Comparison of ENCODE assay signal across 8 cellular contexts in the genomic region with DNA sequence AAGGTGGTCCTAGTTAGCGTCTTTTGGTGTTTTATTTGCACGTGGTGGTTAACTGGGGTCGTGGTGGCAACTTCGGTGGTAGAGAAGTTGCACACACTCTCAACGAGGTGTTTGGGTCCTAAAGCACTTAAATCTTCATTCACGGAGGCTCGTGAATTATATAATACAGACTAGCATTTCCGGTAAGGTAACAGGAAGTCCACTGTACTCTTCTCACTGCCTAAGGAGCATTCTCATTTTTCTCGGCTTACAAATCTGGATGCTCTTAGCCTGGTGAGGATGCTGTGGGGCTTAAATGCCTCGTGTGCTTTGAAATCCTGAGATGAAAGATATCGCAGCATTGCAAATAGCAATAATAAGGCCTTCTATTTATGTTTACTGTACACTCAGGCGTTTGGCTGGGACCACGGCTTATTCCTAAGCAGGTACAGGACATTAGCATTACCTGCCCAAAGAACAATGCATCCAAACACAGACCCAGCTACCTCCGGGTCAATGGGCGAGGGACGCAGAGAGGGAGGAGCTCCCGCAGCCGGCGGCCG. TPM values are rescaled to one million over a fixed set of nuclear protein-coding genes. Genes with fewer than 3 reads are reported as not detected.
A peak's percentile ranks its signal among the peaks of the same experiment; 100 is the strongest.
DNase-seq lines count a peak whose midpoint lies in the region; ATAC-seq and TF ChIP-seq lines count a peak whose summit lies in the region.

No MANE protein-coding gene starts in this region.

- peak overlapping the region; percentile 59 to 94 (median 92) for H3K27ac Mint-ChIP-seq in brain

- peaks cover 41% of the 10 kb centered on the region for H3K36me3 Mint-ChIP-seq in brain

- peak overlapping the region; percentile 90 for H3K4me3 ChIP-seq in suprapubic skin

- 1% methylated on average over 20 of the region's 20 CpGs for WGBS in suprapubic skin

- peak overlapping the region; percentile 90 to 94 (median 92) for H3K4me3 Mint-ChIP-seq in brain

- peaks cover 44% of the 10 kb centered on the region for H3K4me1 ChIP-seq in suprapubic skin

- peak; percentile 14 for ATAC-seq in GM21526 (IDR thresholded peaks at IDR 0.05; ENCODE audit: low FRiP score, unreplicated experiment)

- no peaks in the 10 kb centered on the region for H3K9me3 ChIP-seq in suprapubic skin

- H3K27ac ChIP-seq in suprapubic skin, result peak overlapping the region; percentile 96

- DNase-seq in COLO829 (ENCODE audit: low spot score) (peak; percentile 13), NCI-H774 (lab: John Stamatoyannopoulos, UW) (peak; percentile 36), kidney tubule cell (ENCODE audit: low spot score) (peak; percentile 53), suprapubic skin (ENCODE audit: low spot score in 2 of 2) (no peak)
- DNase-seq in stimulated activated CD8-positive, alpha-beta memory T cell treated with anti-CD3 and anti-CD28 coated beads, Interleukin-4, amount 100 ng/mL, for 48 hours, result no peak
- no peak for DNase-seq in stimulated activated CD4-positive, alpha-beta T cell treated with anti-CD3 and anti-CD28 coated beads, Interleukin-2, amount 100 ng/mL, for 24 hours

- no peak for TF ChIP-seq POLR2A in suprapubic skin (IDR thresholded peaks at IDR 0.05)

- no peak for TF ChIP-seq EP300 in suprapubic skin (IDR thresholded peaks at IDR 0.05)

- no peak for TF ChIP-seq CTCF in brain (conservative IDR thresholded peaks at IDR 0.05)
- no peak for TF ChIP-seq CTCF in suprapubic skin (IDR thresholded peaks at IDR 0.05)

- H3K27me3 ChIP-seq in suprapubic skin, result no peaks in the 10 kb centered on the region

- peaks cover 54% of the 10 kb centered on the region for H3K4me1 Mint-ChIP-seq in brain

- no peaks in the 10 kb centered on the region for H3K9me3 Mint-ChIP-seq in brain

- no peaks in the 10 kb centered on the region for H3K27me3 Mint-ChIP-seq in brain

- peaks cover 26% of the 10 kb centered on the region for H3K36me3 ChIP-seq in suprapubic skin

RNA-seq across cellular contexts. Expression of a gene that starts 1.0 kb away (rescaled TPM):
- 41.6 TPM for polyA plus RNA-seq in brain (ENCODE audit: insufficient read depth, low read depth, low replicate concordance)
- total RNA-seq in suprapubic skin, result 10 to 100 TPM; 34.0 to 53.3 (median 47.0) TPM

Comparison
In these comparisons a context has a peak if more than half of its experiments do, and no peak if none do; other contexts are left out.
1. DNase-seq: peak in COLO829 (single experiment), NCI-H774 (single experiment) and kidney tubule cell (single experiment); none in suprapubic skin (0 of 2), stimulated activated CD8-positive, alpha-beta memory T cell treated with anti-CD3 and anti-CD28 coated beads, Interleukin-4, amount 100 ng/mL, for 48 hours (single experiment) and stimulated activated CD4-positive, alpha-beta T cell treated with anti-CD3 and anti-CD28 coated beads, Interleukin-2, amount 100 ng/mL, for 24 hours (0 of 2).